Comparison of ENCODE assay signal across 20 cellular contexts in genomic region chr2:18479901-18480369, GRCh38.
DNase-seq lines count a peak whose midpoint lies in the region; ATAC-seq, FAIRE-seq and TF ChIP-seq lines count a peak whose summit lies in the region.
"Had no signal": no experiment of that assay in that cellular context is flagged by ENCODE, and none has a peak within 500 bp of the region (broad histone marks: within the 10 kb centered on the region; RNA-seq: fewer than 3 reads in every experiment).

No MANE protein-coding gene starts in this region.

- H3K27me3 ChIP-seq in heart left ventricle: no peaks in the 10 kb centered on the region
- H3K27me3 ChIP-seq: stomach, uterus had no signal

- DNase-seq in AG09319 (ENCODE audit: extremely low read depth, low read depth): peak; percentile 29
- peak in 3 of 5 donors; percentile 24 to 51 (median 27) for DNase-seq in heart left ventricle
- DNase-seq in sciatic nerve (ENCODE audit: low spot score): no peak
- DNase-seq in T-helper 2 cell: no peak
- DNase-seq in urothelium cell line (ENCODE audit: low spot score): no peak
- no peak for DNase-seq in RKO (ENCODE audit: low spot score)
- DNase-seq: activated CD4-positive, alpha-beta T cell treated with anti-CD3 and anti-CD28 coated beads, Interleukin-2, amount 50 U/mL, for 1 hour; activated gamma-delta T cell; amniotic stem cell; central memory CD4-positive, alpha-beta T cell; NCI-H187; NCI-H345; stimulated activated CD4-positive, alpha-beta T cell treated with anti-CD3 and anti-CD28 coated beads, Interleukin-4, amount 100 ng/mL, for 24 hours; stomach had no signal

- intact Hi-C loops in heart left ventricle (cut with DNase I) (no loop called here), sciatic nerve (cut with DNase I) (no loop called here)

- peak overlapping the region in 1 of 12 donors; percentile 25 for H3K27ac ChIP-seq in heart left ventricle
- H3K27ac ChIP-seq: epithelial cell of prostate had no signal

- no peak overlapping the region for H3K4me3 ChIP-seq in heart left ventricle
- H3K4me3 ChIP-seq: GM23338, stomach, uterus had no signal

- TF ChIP-seq CTCF in AG09319 (IDR thresholded peaks at IDR 0.05; ENCODE audit: low read depth, low read length) (no peak), heart left ventricle (IDR thresholded peaks at IDR 0.05) (no peak)

- H3K36me3 ChIP-seq in heart left ventricle: no peaks in the 10 kb centered on the region
- H3K36me3 ChIP-seq: stomach, uterus had no signal

- H3K4me1 ChIP-seq in heart left ventricle: peaks cover 0 to 19% (median 1%) of the 10 kb centered on the region in 12 donors
- H3K4me1 ChIP-seq: uterus had no signal

- TF ChIP-seq POLR2A in heart left ventricle (IDR thresholded peaks at IDR 0.05): no peak

- 56 to 70% (median 58%) methylated on average over 4 of the region's 4 CpGs for WGBS in heart left ventricle, 4 donors

- ATAC-seq in SK-N-SH treated with all-trans-retinoic acid at 6 μM for 48 hours (peak; percentile 77), heart left ventricle (peak; percentile 59 to 76 (median 70)), sciatic nerve (peak; percentile 83), GM19455 (IDR thresholded peaks at IDR 0.05; ENCODE audit: unreplicated experiment) (no peak)
- ATAC-seq: GM23338 had no signal

- no peak for FAIRE-seq in urothelium cell line (lab: Jason Lieb, UNC)
- FAIRE-seq: TTC549 had no signal

- no peaks in the 10 kb centered on the region for H3K9me3 ChIP-seq in heart left ventricle
- H3K9me3 ChIP-seq: stomach, uterus had no signal

TF ChIP-seq in SK-N-SH treated with all-trans-retinoic acid at 6 μM for 48 hours, 23 proteins besides CTCF, POLR2A, EP300 and RAD21:
- TF ChIP-seq ARNTL (CRISPR knock-in tag; IDR thresholded peaks at IDR 0.05; ENCODE audit: borderline replicate concordance, low read depth): no peak
- no peak for TF ChIP-seq ESRRG (CRISPR knock-in tag; IDR thresholded peaks at IDR 0.05)
- TF ChIP-seq CREB5 (CRISPR knock-in tag; IDR thresholded peaks at IDR 0.05; ENCODE audit: low read depth): no peak
- TF ChIP-seq ZNF70 (CRISPR knock-in tag; IDR thresholded peaks at IDR 0.05): no peak
- no peak for TF ChIP-seq CSRNP3 (CRISPR knock-in tag; IDR thresholded peaks at IDR 0.05)
- TF ChIP-seq GLIS3 (CRISPR knock-in tag; IDR thresholded peaks at IDR 0.05): no peak
- no peak for TF ChIP-seq ZNF8 (CRISPR knock-in tag; IDR thresholded peaks at IDR 0.05)
- TF ChIP-seq TOX (CRISPR knock-in tag; IDR thresholded peaks at IDR 0.05; ENCODE audit: borderline replicate concordance): no peak
- no peak for TF ChIP-seq OSR1 (CRISPR knock-in tag; IDR thresholded peaks at IDR 0.05)
- no peak for TF ChIP-seq PPARA (CRISPR knock-in tag; IDR thresholded peaks at IDR 0.05; ENCODE audit: borderline replicate concordance)

Comparison
In these comparisons a context has a peak if more than half of its experiments do, and no peak if none do; other contexts are left out.
1. DNase-seq: peak in AG09319 (single experiment) and heart left ventricle (3 of 5); none in sciatic nerve (single experiment), T-helper 2 cell (0 of 5), urothelium cell line (single experiment) and RKO (single experiment).